1 cellular context compared by ENCODE assay signal in genomic region chr1:53470155-53470554, GRCh38.
TF ChIP-seq lines count a peak whose summit lies in the region.

No MANE protein-coding gene starts in this region.

TF ChIP-seq in WTC11, 78 proteins besides CTCF, POLR2A, EP300 and RAD21 (continued from another document):
- TF ChIP-seq MYBL2 (CRISPR knock-in tag; IDR thresholded peaks at IDR 0.05) (no peak; the same call in 1 of the 2 replicates), ZNF232 (CRISPR knock-in tag; IDR thresholded peaks at IDR 0.05) (peak; percentile 69; the same call in 1 of the 2 replicates), ZNF138 (CRISPR knock-in tag; conservative IDR thresholded peaks at IDR 0.05) (peak; percentile 74; the same call in 1 of the 2 replicates), TCF7 (CRISPR knock-in tag; IDR thresholded peaks at IDR 0.05; ENCODE audit: low read depth) (no peak), USF2 (CRISPR knock-in tag; IDR thresholded peaks at IDR 0.05) (peak; percentile 36; the same call in 1 of the 2 replicates), TEAD1 (CRISPR knock-in tag; IDR thresholded peaks at IDR 0.05) (peak; percentile 71; the same call in 1 of the 2 replicates), ESRRA (CRISPR knock-in tag; IDR thresholded peaks at IDR 0.05; ENCODE audit: borderline replicate concordance) (no peak), ZMAT4 (CRISPR knock-in tag; IDR thresholded peaks at IDR 0.05) (no peak), SMAD3 (CRISPR knock-in tag; IDR thresholded peaks at IDR 0.05; ENCODE audit: borderline replicate concordance) (no peak), NR1H2 (CRISPR knock-in tag; IDR thresholded peaks at IDR 0.05) (no peak), ATF3 (CRISPR knock-in tag; conservative IDR thresholded peaks at IDR 0.05) (no peak), ELF4 (CRISPR knock-in tag; IDR thresholded peaks at IDR 0.05; ENCODE audit: low read depth) (no peak), JUN (CRISPR knock-in tag; IDR thresholded peaks at IDR 0.05) (no peak), HMGA2 (CRISPR knock-in tag; IDR thresholded peaks at IDR 0.05) (no peak), ZNF263 (CRISPR knock-in tag; IDR thresholded peaks at IDR 0.05; ENCODE audit: low read depth) (no peak), EMX1 (CRISPR knock-in tag; IDR thresholded peaks at IDR 0.05) (no peak), ETV6 (CRISPR knock-in tag; IDR thresholded peaks at IDR 0.05) (no peak)
